Comparison of ENCODE assay signal across 1 cellular context in the genomic region with DNA sequence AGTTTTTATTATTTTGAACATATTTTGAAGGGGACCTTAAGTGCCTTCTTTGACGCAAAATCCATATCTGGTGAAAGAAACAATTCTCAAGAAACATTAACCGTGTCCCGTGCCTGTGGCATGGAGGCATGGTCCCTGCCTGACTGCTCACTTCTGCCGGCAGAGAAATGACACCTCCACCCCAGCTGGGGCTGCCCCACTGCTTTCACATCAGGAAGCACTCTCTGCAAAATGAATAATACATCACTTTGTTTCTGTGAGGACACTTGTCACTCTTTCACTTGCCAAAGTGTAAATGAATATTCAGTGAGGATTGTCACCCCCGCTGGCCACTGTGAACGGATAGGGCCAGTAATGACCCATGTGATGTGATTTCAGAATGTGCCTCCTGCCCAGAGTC.
TF ChIP-seq lines count a peak whose summit lies in the region.

No MANE protein-coding gene starts in this region.

TF ChIP-seq in SK-N-SH, 30 proteins besides CTCF, POLR2A, EP300 and RAD21 (continued from another document):
- TF ChIP-seq, protein P1, sequence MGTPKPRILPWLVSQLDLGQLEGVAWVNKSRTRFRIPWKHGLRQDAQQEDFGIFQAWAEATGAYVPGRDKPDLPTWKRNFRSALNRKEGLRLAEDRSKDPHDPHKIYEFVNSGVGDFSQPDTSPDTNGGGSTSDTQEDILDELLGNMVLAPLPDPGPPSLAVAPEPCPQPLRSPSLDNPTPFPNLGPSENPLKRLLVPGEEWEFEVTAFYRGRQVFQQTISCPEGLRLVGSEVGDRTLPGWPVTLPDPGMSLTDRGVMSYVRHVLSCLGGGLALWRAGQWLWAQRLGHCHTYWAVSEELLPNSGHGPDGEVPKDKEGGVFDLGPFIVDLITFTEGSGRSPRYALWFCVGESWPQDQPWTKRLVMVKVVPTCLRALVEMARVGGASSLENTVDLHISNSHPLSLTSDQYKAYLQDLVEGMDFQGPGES (IDR thresholded peaks at IDR 0.05; ENCODE audit: low read depth, low read length) = no peak
- no peak for TF ChIP-seq ZBTB33 (IDR thresholded peaks at IDR 0.05; ENCODE audit: borderline replicate concordance, low read depth)
- no peak for TF ChIP-seq CHD2 (IDR thresholded peaks at IDR 0.05; ENCODE audit: low read length, partially characterized antibody)
- TF ChIP-seq, protein P2, sequence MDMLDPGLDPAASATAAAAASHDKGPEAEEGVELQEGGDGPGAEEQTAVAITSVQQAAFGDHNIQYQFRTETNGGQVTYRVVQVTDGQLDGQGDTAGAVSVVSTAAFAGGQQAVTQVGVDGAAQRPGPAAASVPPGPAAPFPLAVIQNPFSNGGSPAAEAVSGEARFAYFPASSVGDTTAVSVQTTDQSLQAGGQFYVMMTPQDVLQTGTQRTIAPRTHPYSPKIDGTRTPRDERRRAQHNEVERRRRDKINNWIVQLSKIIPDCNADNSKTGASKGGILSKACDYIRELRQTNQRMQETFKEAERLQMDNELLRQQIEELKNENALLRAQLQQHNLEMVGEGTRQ (IDR thresholded peaks at IDR 0.05; ENCODE audit: borderline replicate concordance, low read depth, low read length) = no peak
- TF ChIP-seq FOXJ3 (CRISPR knock-in tag; IDR thresholded peaks at IDR 0.05) = no peak
- no peak for TF ChIP-seq EZH2phosphoT487 (IDR thresholded peaks at IDR 0.05; ENCODE audit: borderline replicate concordance, low read depth)
- TF ChIP-seq, protein P3, sequence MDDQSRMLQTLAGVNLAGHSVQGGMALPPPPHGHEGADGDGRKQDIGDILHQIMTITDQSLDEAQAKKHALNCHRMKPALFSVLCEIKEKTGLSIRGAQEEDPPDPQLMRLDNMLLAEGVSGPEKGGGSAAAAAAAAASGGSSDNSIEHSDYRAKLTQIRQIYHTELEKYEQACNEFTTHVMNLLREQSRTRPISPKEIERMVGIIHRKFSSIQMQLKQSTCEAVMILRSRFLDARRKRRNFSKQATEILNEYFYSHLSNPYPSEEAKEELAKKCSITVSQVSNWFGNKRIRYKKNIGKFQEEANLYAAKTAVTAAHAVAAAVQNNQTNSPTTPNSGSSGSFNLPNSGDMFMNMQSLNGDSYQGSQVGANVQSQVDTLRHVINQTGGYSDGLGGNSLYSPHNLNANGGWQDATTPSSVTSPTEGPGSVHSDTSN (IDR thresholded peaks at IDR 0.05) = no peak
- no peak for TF ChIP-seq TEAD4 (IDR thresholded peaks at IDR 0.05; ENCODE audit: borderline replicate concordance, insufficient read depth)
- TF ChIP-seq MEF2A (IDR thresholded peaks at IDR 0.05; ENCODE audit: borderline replicate concordance, low read depth) = no peak
- TF ChIP-seq REST (IDR thresholded peaks at IDR 0.05; ENCODE audit: low read depth, low read length) = no peak
- no peak for TF ChIP-seq POLR2AphosphoS5 (IDR thresholded peaks at IDR 0.05; ENCODE audit: low read depth, low read length)
- TF ChIP-seq SIN3A (IDR thresholded peaks at IDR 0.05; ENCODE audit: borderline replicate concordance, low read depth, low read length) = no peak
- no peak for TF ChIP-seq RXRA (IDR thresholded peaks at IDR 0.05; ENCODE audit: borderline replicate concordance, low read depth)
- no peak for TF ChIP-seq GABPA (IDR thresholded peaks at IDR 0.05; ENCODE audit: low read depth)
